In genomic region chr14:93112891-93113677, GRCh38 we compare ENCODE assay signal across 8 cellular contexts. TPM values are rescaled to one million over a fixed set of nuclear protein-coding genes. Genes with fewer than 3 reads are reported as not detected.
DNase-seq lines count a peak whose midpoint lies in the region; ATAC-seq and TF ChIP-seq lines count a peak whose summit lies in the region.

No MANE protein-coding gene starts in this region.

- 15 to 21% methylated on average over 15 of the region's 15 CpGs for WGBS in lower leg skin, 2 donors

- peak overlapping the region; percentile 10 to 99 (median 95) for H3K27ac ChIP-seq in dorsolateral prefrontal cortex

- ATAC-seq in HG03520 (IDR thresholded peaks at IDR 0.05; ENCODE audit: unreplicated experiment), result no peak

- no peak for TF ChIP-seq POLR2A in lower leg skin (IDR thresholded peaks at IDR 0.05)

- H3K27me3 ChIP-seq in dorsolateral prefrontal cortex, result no peaks in the 10 kb centered on the region

- TF ChIP-seq CTCF in dorsolateral prefrontal cortex (IDR thresholded peaks at IDR 0.05 in 54 of 56, conservative IDR thresholded peaks at IDR 0.05 in 2 of 56; ENCODE audit: low read depth in 1 of 56, partially characterized antibody in 56 of 56) (peak; percentile 67 to 94 (median 85)), lower leg skin (IDR thresholded peaks at IDR 0.05) (peak in 1 of 3 donors; percentile 56)

- peak in 12 of 14 donors; percentile 26 to 74 (median 54) for DNase-seq in C1 segment of cervical spinal cord (lab: John Stamatoyannopoulos, UW)
- DNase-seq in H4 (ENCODE audit: low spot score), result peak; percentile 70
- peak; percentile 76 to 91 for DNase-seq in NCI-H524 (lab: John Stamatoyannopoulos, UW)
- DNase-seq in activated CD4-positive, alpha-beta T cell treated with anti-CD3 and anti-CD28 coated beads, Interleukin-2, amount 50 U/mL, for 24 hours (ENCODE audit: low read depth in 1 of 2, low spot score in 1 of 2), result peak; percentile 47 to 71
- DNase-seq in dorsolateral prefrontal cortex, result peak; percentile 70 to 93 (median 82)
- peak; percentile 78 to 97 for DNase-seq in lower leg skin (ENCODE audit: low spot score in 2 of 2)
- peak; percentile 67 to 78 for DNase-seq in stimulated activated CD4-positive, alpha-beta T cell treated with anti-CD3 and anti-CD28 coated beads, Interleukin-4, amount 100 ng/mL, for 48 hours (ENCODE audit: low read depth in 2 of 2)

- H3K4me3 ChIP-seq in dorsolateral prefrontal cortex, result peak overlapping the region; percentile 2 to 97 (median 89)
- H3K4me3 ChIP-seq in lower leg skin (ENCODE audit: low read depth, poor library complexity, severe bottlenecking), result no peak overlapping the region

- intact Hi-C loops in dorsolateral prefrontal cortex (cut with DNase I), result loop anchor here in 1 of 2 donors (1.0 kb wide), 1 partner anchor 161 kb away; no protein-coding TSS in a partner anchor
- intact Hi-C loops in lower leg skin (cut with DNase I; ENCODE audit: low total_unique reads), result loop anchor here (10.0 kb wide), 1 partner anchor 102 kb away; no protein-coding TSS in a partner anchor

RNA-seq across cellular contexts. Expression of gene ITPK1, which starts 2.6 kb away (rescaled TPM):
- total RNA-seq in H4 (2014; rRNA removed; shearing (Covaris generic)), result 18.8 and 24.0 TPM in 2 replicates
- total RNA-seq in dorsolateral prefrontal cortex, result 100 to 1,000 TPM; 230 to 451 (median 314) TPM
- total RNA-seq in lower leg skin, result 10 to 100 TPM; 37.5 to 47.5 (median 41.4) TPM
